Comparison of ENCODE assay signal across 2 cellular contexts in genomic region chr22:45276507-45276906, GRCh38.
TF ChIP-seq lines count a peak whose summit lies in the region.

No MANE protein-coding gene starts in this region.

TF ChIP-seq in HepG2, 621 proteins besides CTCF, POLR2A, EP300 and RAD21:
- TF ChIP-seq ZBTB38 (CRISPR knock-in tag; IDR thresholded peaks at IDR 0.05): peak; percentile 53; the same call in 1 of the 2 replicates
- TF ChIP-seq HMG20B (CRISPR knock-in tag; conservative IDR thresholded peaks at IDR 0.05): no peak
- peak; percentile 69 for TF ChIP-seq ZBTB33 (CRISPR knock-in tag; IDR thresholded peaks at IDR 0.05)
- no peak for TF ChIP-seq ATAD3A (CRISPR knock-in tag; IDR thresholded peaks at IDR 0.05)
- TF ChIP-seq ZKSCAN5 (CRISPR knock-in tag; IDR thresholded peaks at IDR 0.05): no peak

TF ChIP-seq in IMR-90, 13 proteins besides CTCF, POLR2A, EP300 and RAD21:
- TF ChIP-seq RFX5 (IDR thresholded peaks at IDR 0.05; ENCODE audit: low read depth, low read length): no peak
- TF ChIP-seq MAFK (IDR thresholded peaks at IDR 0.05; ENCODE audit: low read depth, low read length): no peak
- TF ChIP-seq CEBPB (IDR thresholded peaks at IDR 0.05; ENCODE audit: low read depth, low read length): no peak
- TF ChIP-seq ELK1 (IDR thresholded peaks at IDR 0.05; ENCODE audit: borderline replicate concordance, low read depth, low read length): no peak
- TF ChIP-seq USF2 (IDR thresholded peaks at IDR 0.05; ENCODE audit: low read depth, low read length): no peak
- TF ChIP-seq BHLHE40 (IDR thresholded peaks at IDR 0.05; ENCODE audit: low read depth, low read length): no peak
- TF ChIP-seq CHD1 (IDR thresholded peaks at IDR 0.05; ENCODE audit: low read depth, low read length): no peak
- TF ChIP-seq MXI1 (IDR thresholded peaks at IDR 0.05; ENCODE audit: borderline replicate concordance, low read depth, low read length): no peak
- TF ChIP-seq FOS (IDR thresholded peaks at IDR 0.05; ENCODE audit: low read depth, low read length): no peak
